27 cellular contexts compared by ENCODE assay signal in genomic region chr18:23501626-23502025, GRCh38. TPM values are rescaled to one million over a fixed set of nuclear protein-coding genes. Genes with fewer than 3 reads are reported as not detected.
DNase-seq lines count a peak whose midpoint lies in the region; ATAC-seq, FAIRE-seq and TF ChIP-seq lines count a peak whose summit lies in the region.
"Had no signal": no experiment of that assay in that cellular context is flagged by ENCODE, and none has a peak within 500 bp of the region (broad histone marks: within the 10 kb centered on the region; RNA-seq: fewer than 3 reads in every experiment).

No MANE protein-coding gene starts in this region.

- TF ChIP-seq POLR2A in K562 (conservative IDR thresholded peaks at IDR 0.05), result no peak

- no peak overlapping the region for H3K14ac ChIP-seq in neuronal stem cell (ENCODE audit: low read length)

- H3K23ac ChIP-seq in neuronal stem cell (ENCODE audit: low read depth, low read length, poor library complexity), result no peak overlapping the region

- FAIRE-seq in K562 (lab: Jason Lieb, UNC), result no peak
- FAIRE-seq: urothelium cell line had no signal

- no peaks in the 10 kb centered on the region for H3K79me1 ChIP-seq in neuronal stem cell (ENCODE audit: low read depth, low read length)

- peaks cover 24% of the 10 kb centered on the region for H3K4me1 Mint-ChIP-seq in activated CD4-positive, alpha-beta memory T cell treated with anti-CD3 and anti-CD28 coated beads for 36 hours (ENCODE audit: low read depth)
- peaks cover 38% of the 10 kb centered on the region for H3K4me1 Mint-ChIP-seq in activated CD4-positive, alpha-beta memory T cell treated with anti-CD3 and anti-CD28 coated beads, Interleukin-2, amount 10 ng/mL, durations not matched to agents 7 days and 5 days
- H3K4me1 Mint-ChIP-seq in IgD-negative memory B cell (peaks cover 39 to 56% (median 55%) of the 10 kb centered on the region in 3 donors), neural crest cell (peaks cover 33% of the 10 kb centered on the region)

- H2AFZ ChIP-seq in K562 (ENCODE audit: low read depth, low read length), result no peak overlapping the region
- no peak overlapping the region for H2AFZ ChIP-seq in neuronal stem cell (ENCODE audit: low read length)

- H3K9me3 Mint-ChIP-seq in activated CD4-positive, alpha-beta memory T cell treated with anti-CD3 and anti-CD28 coated beads for 36 hours, result no peaks in the 10 kb centered on the region
- no peaks in the 10 kb centered on the region for H3K9me3 Mint-ChIP-seq in activated CD4-positive, alpha-beta memory T cell treated with anti-CD3 and anti-CD28 coated beads, Interleukin-2, amount 10 ng/mL, durations not matched to agents 7 days and 5 days
- H3K9me3 Mint-ChIP-seq in IgD-negative memory B cell (no peaks in the 10 kb centered on the region), neural crest cell (no peaks in the 10 kb centered on the region)
- H3K9me3 Mint-ChIP-seq: naive thymus-derived CD8-positive, alpha-beta T cell had no signal

- H4K8ac ChIP-seq in neuronal stem cell (ENCODE audit: low read depth, low read length), result no peak overlapping the region

- H3K4ac ChIP-seq in neuronal stem cell (ENCODE audit: low read length), result no peak overlapping the region

- WGBS in K562 (ENCODE audit: insufficient coverage, low coverage, missing lambda C conversion rate), result 72% methylated on average over 6 of the region's 6 CpGs
- WGBS in neuronal stem cell (ENCODE audit: extremely low coverage in 2 of 2, insufficient read length in 2 of 2, insufficient replicate concordance in 1 of 2), 2 donors, result no CpG with 5 or more reads among the region's 6 CpGs

- ATAC-seq in K562, result no peak
- ATAC-seq: activated CD8-positive, alpha-beta T cell treated with anti-CD3 and anti-CD28 coated beads, Interleukin-2, amount 10 ng/mL, durations not matched to agents 7 days and 5 days; lower lobe of right lung; naive thymus-derived CD8-positive, alpha-beta T cell; stimulated activated naive CD8-positive, alpha-beta T cell treated with anti-CD3 and anti-CD28 coated beads, Interleukin-15, Interleukin-2, amounts not matched to agents 100 U/mL and 50 U/mL, for 24 hours had no signal

- 0 out of 2 replicates have a peak, but pooled peaks cover 3% of the 10 kb centered on the region for H4K20me1 ChIP-seq in K562 (replicated peaks; ENCODE audit: control insufficient read depth, insufficient read depth, low read length)

- peaks cover 18% of the 10 kb centered on the region for H3K79me2 ChIP-seq in K562 (ENCODE audit: control insufficient read depth, insufficient read depth, low read length)

- TF ChIP-seq RAD21 in K562 (CRISPR knock-in tag; conservative IDR thresholded peaks at IDR 0.05 in 1 of 2, IDR thresholded peaks at IDR 0.05 in 1 of 2), result no peak

- H3K4me3 ChIP-seq in K562 (no peak overlapping the region), neuronal stem cell (ENCODE audit: low read length in 2 of 2) (no peak overlapping the region)
- H3K4me3 ChIP-seq: lower lobe of right lung, SJSA1, smooth muscle cell, thoracic aorta had no signal

- CTCF ChIA-PET in activated CD4-positive, alpha-beta memory T cell treated with anti-CD3 and anti-CD28 coated beads for 36 hours (lab: Charles Lee), result interaction anchor here (0.8 to 3.8 kb wide), 3 partner anchors 14 to 311 kb away, joined by 4 to 35 read pairs (median 4); no protein-coding TSS in a partner anchor
- CTCF ChIA-PET in activated CD4-positive, alpha-beta memory T cell treated with anti-CD3 and anti-CD28 coated beads, Interleukin-2, amount 10 ng/mL, durations not matched to agents 7 days and 5 days (lab: Charles Lee), result interaction anchor here (1.1 kb wide), 1 partner anchor 500 kb away, joined by 3 read pairs; no protein-coding TSS in a partner anchor
- CTCF ChIA-PET in K562 (lab: Yijun Ruan, JAX; ENCODE audit: low intra/inter-chr PET ratio), result no interaction called here

- H3K9ac ChIP-seq in K562 (ENCODE audit: insufficient read depth in 1 of 2, low read depth in 2 of 2, low read length in 2 of 2), result no peak overlapping the region
- H3K9ac ChIP-seq in neuronal stem cell (ENCODE audit: low read depth, low read length, poor library complexity), result no peak overlapping the region
- H3K9ac ChIP-seq: GM23248, parathyroid adenoma had no signal

- H3K9me1 ChIP-seq in K562 (ENCODE audit: control insufficient read depth, insufficient read depth, low read length), result peaks cover 3% of the 10 kb centered on the region

- no peak overlapping the region for H4K91ac ChIP-seq in neuronal stem cell (ENCODE audit: low read depth, low read length, poor library complexity)

- no TSS peak for BruUV-seq in K562 (replicated peaks; lab: Mats Ljungman, UMichigan)

- H3K4me2 ChIP-seq in K562 (ENCODE audit: insufficient read depth, low read length) (no peak overlapping the region), neuronal stem cell (ENCODE audit: insufficient read depth, low read length, poor library complexity, severe bottlenecking) (no peak overlapping the region)

- no peak overlapping the region for H2AK5ac ChIP-seq in neuronal stem cell (ENCODE audit: low read depth, low read length)

- H3K27me3 ChIP-seq in K562 (ENCODE audit: control insufficient read depth in 2 of 2, insufficient read depth in 2 of 2, low read length in 2 of 2), result no peaks in the 10 kb centered on the region
- no peaks in the 10 kb centered on the region for H3K27me3 ChIP-seq in neuronal stem cell (ENCODE audit: control insufficient read depth in 3 of 3, insufficient read depth in 3 of 3, low read depth in 1 of 3, low read length in 3 of 3)
- H3K27me3 ChIP-seq: brain microvascular endothelial cell, SJSA1 had no signal

- intact Hi-C loops in activated CD4-positive, alpha-beta memory T cell treated with anti-CD3 and anti-CD28 coated beads for 36 hours (cut with micrococcal nuclease), result loop anchor here (1.0 to 10.0 kb wide), 6 partner anchors 13 to 613 kb away; no protein-coding TSS in a partner anchor
- intact Hi-C loops in K562 (cut with micrococcal nuclease), result loop anchor here (5.0 to 10.0 kb wide), 5 partner anchors 267 to 704 kb away; partner anchors contain the start of gene CABLES1

- peaks cover 16% of the 10 kb centered on the region for H3K36me3 Mint-ChIP-seq in activated CD4-positive, alpha-beta memory T cell treated with anti-CD3 and anti-CD28 coated beads for 36 hours
- H3K36me3 Mint-ChIP-seq in activated CD4-positive, alpha-beta memory T cell treated with anti-CD3 and anti-CD28 coated beads, Interleukin-2, amount 10 ng/mL, durations not matched to agents 7 days and 5 days (ENCODE audit: low read depth), result peaks cover 18% of the 10 kb centered on the region
- H3K36me3 Mint-ChIP-seq in IgD-negative memory B cell, result peaks cover 4% of the 10 kb centered on the region
- peaks cover 3% of the 10 kb centered on the region for H3K36me3 Mint-ChIP-seq in neural crest cell (ENCODE audit: low read depth)

- no peaks in the 10 kb centered on the region for H3K9me3 ChIP-seq in K562 (replicated peaks; ENCODE audit: control insufficient read depth, insufficient read depth, low read depth, low read length)
- no peaks in the 10 kb centered on the region for H3K9me3 ChIP-seq in neuronal stem cell (replicated peaks in 1 of 2; ENCODE audit: control insufficient read depth in 2 of 2, insufficient read depth in 1 of 2, low read depth in 1 of 2, low read length in 2 of 2)
- H3K9me3 ChIP-seq: lower lobe of right lung, SJSA1, thoracic aorta had no signal

- no peak for TF ChIP-seq EP300 in K562 (IDR thresholded peaks at IDR 0.05; ENCODE audit: low read length)

- H3K27me3 Mint-ChIP-seq in activated CD4-positive, alpha-beta memory T cell treated with anti-CD3 and anti-CD28 coated beads for 36 hours, result no peaks in the 10 kb centered on the region
- no peaks in the 10 kb centered on the region for H3K27me3 Mint-ChIP-seq in activated CD4-positive, alpha-beta memory T cell treated with anti-CD3 and anti-CD28 coated beads, Interleukin-2, amount 10 ng/mL, durations not matched to agents 7 days and 5 days
- H3K27me3 Mint-ChIP-seq in IgD-negative memory B cell (no peaks in the 10 kb centered on the region), neural crest cell (ENCODE audit: low read depth) (peaks cover 5% of the 10 kb centered on the region)
- H3K27me3 Mint-ChIP-seq: naive thymus-derived CD8-positive, alpha-beta T cell had no signal

- H3K4me1 ChIP-seq in K562 (replicated peaks in 1 of 2; ENCODE audit: control insufficient read depth in 2 of 2, insufficient read depth in 2 of 2, low read length in 2 of 2) (peaks cover 20 to 21% of the 10 kb centered on the region in 2 experiments; a peak in 4 of 5 replicates), neuronal stem cell (ENCODE audit: control insufficient read depth in 2 of 2, insufficient read depth in 1 of 2, low read depth in 1 of 2, low read length in 2 of 2) (peaks cover 6 to 10% of the 10 kb centered on the region in 2 donors)

- H3K18ac ChIP-seq in neuronal stem cell (ENCODE audit: low read length), result no peak overlapping the region

- in situ Hi-C loops in K562 (cut with MboI), result loop anchor here (10.0 kb wide), 1 partner anchor 213 kb away; no protein-coding TSS in a partner anchor

- no peak overlapping the region for H2BK15ac ChIP-seq in neuronal stem cell (ENCODE audit: low read length)

- peak overlapping the region; percentile 5 for H3K4me3 Mint-ChIP-seq in activated CD4-positive, alpha-beta memory T cell treated with anti-CD3 and anti-CD28 coated beads for 36 hours
- no peak overlapping the region for H3K4me3 Mint-ChIP-seq in activated CD4-positive, alpha-beta memory T cell treated with anti-CD3 and anti-CD28 coated beads, Interleukin-2, amount 10 ng/mL, durations not matched to agents 7 days and 5 days
- H3K4me3 Mint-ChIP-seq in IgD-negative memory B cell (peak overlapping the region in 2 of 4 donors; percentile 44 to 73), neural crest cell (peak overlapping the region; percentile 90)

- H2BK120ac ChIP-seq in neuronal stem cell (ENCODE audit: low read depth, low read length), result no peak overlapping the region

- TF ChIP-seq CTCF in K562 (IDR thresholded peaks at IDR 0.05 in 2 of 3, conservative IDR thresholded peaks at IDR 0.05 in 1 of 3; ENCODE audit: insufficient read depth in 2 of 3, low read depth in 1 of 3, low read length in 3 of 3) (no peak), neural crest cell (conservative IDR thresholded peaks at IDR 0.05) (no peak)

- POLR2A ChIA-PET in activated CD4-positive, alpha-beta memory T cell treated with anti-CD3 and anti-CD28 coated beads for 36 hours (lab: Charles Lee), result no interaction called here
- POLR2A ChIA-PET in activated CD4-positive, alpha-beta memory T cell treated with anti-CD3 and anti-CD28 coated beads, Interleukin-2, amount 10 ng/mL, durations not matched to agents 7 days and 5 days (lab: Charles Lee), result interaction anchor here (1.1 to 4.9 kb wide), 4 partner anchors 13 to 82 kb away, joined by 3 to 24 read pairs (median 8); partner anchors contain the start of gene RIOK3
- POLR2A ChIA-PET in K562 (lab: Yijun Ruan, JAX), result interaction anchor here (1.5 to 2.5 kb wide), 4 partner anchors 13 to 87 kb away, joined by 3 to 9 read pairs (median 3); no protein-coding TSS in a partner anchor

- no peak overlapping the region for H2BK12ac ChIP-seq in neuronal stem cell (ENCODE audit: low read length)

- no peak overlapping the region for H3K27ac Mint-ChIP-seq in activated CD4-positive, alpha-beta memory T cell treated with anti-CD3 and anti-CD28 coated beads for 36 hours
- H3K27ac Mint-ChIP-seq in activated CD4-positive, alpha-beta memory T cell treated with anti-CD3 and anti-CD28 coated beads, Interleukin-2, amount 10 ng/mL, durations not matched to agents 7 days and 5 days, result no peak overlapping the region
- H3K27ac Mint-ChIP-seq in IgD-negative memory B cell (peak overlapping the region in 2 of 3 donors; percentile 75 to 80), neural crest cell (ENCODE audit: unreplicated experiment) (no peak overlapping the region)

- DNase-seq in activated CD4-positive, alpha-beta memory T cell treated with anti-CD3 and anti-CD28 coated beads for 36 hours, result no peak
- DNase-seq in activated CD4-positive, alpha-beta memory T cell treated with anti-CD3 and anti-CD28 coated beads, Interleukin-2, amount 10 ng/mL, durations not matched to agents 7 days and 5 days, result no peak
- DNase-seq in K562 (ENCODE audit: extremely low read depth in 1 of 4, low spot score in 3 of 4), result no peak
- DNase-seq in neural crest cell (ENCODE audit: low read depth, low spot score), result no peak
- no peak for DNase-seq in COR-L47 (lab: John Stamatoyannopoulos, UW)
- DNase-seq in neuronal stem cell (ENCODE audit: low spot score), result no peak
- no peak for DNase-seq in DMS53 treated with DMSO at 0.1 percent for 48 hours (lab: John Stamatoyannopoulos, UW; ENCODE audit: unreplicated experiment)
- DNase-seq: activated CD4-positive, CD25-positive, alpha-beta regulatory T cell treated with anti-CD3 and anti-CD28 coated beads, Interleukin-2, amount 50 U/mL, for 72 hours; activated CD8-positive, alpha-beta T cell treated with anti-CD3 and anti-CD28 coated beads, Interleukin-2, amount 10 ng/mL, durations not matched to agents 7 days and 5 days; activated gamma-delta T cell; brain microvascular endothelial cell; cerebellar nuclear complex; dermis blood vessel endothelial cell; foreskin melanocyte; GM23248; lower lobe of right lung; midbrain; naive thymus-derived CD8-positive, alpha-beta T cell; NCI-H2029; NCI-H510A treated with DMSO at 0.1 percent for 48 hours; stimulated activated naive CD8-positive, alpha-beta T cell treated with anti-CD3 and anti-CD28 coated beads, Interleukin-15, Interleukin-2, amounts not matched to agents 100 U/mL and 50 U/mL, for 24 hours had no signal

- H2BK5ac ChIP-seq in neuronal stem cell (ENCODE audit: low read length), result no peak overlapping the region

- H3K36me3 ChIP-seq in K562 (ENCODE audit: control insufficient read depth, insufficient read depth, low read length) (peaks cover 11% of the 10 kb centered on the region; the same call in 2 of the 3 replicates), neuronal stem cell (replicated peaks in 1 of 2; ENCODE audit: control insufficient read depth in 2 of 2, insufficient read depth in 2 of 2, low read length in 2 of 2) (peaks cover 1 to 6% of the 10 kb centered on the region in 2 donors)
- H3K36me3 ChIP-seq: brain microvascular endothelial cell, thoracic aorta had no signal

- H3K27ac ChIP-seq in K562 (ENCODE audit: extremely low read depth, low read depth, low read length) (no peak overlapping the region), neuronal stem cell (replicated peaks; ENCODE audit: low read length) (no peak overlapping the region)
- H3K27ac ChIP-seq: brain microvascular endothelial cell, GM23248, parathyroid adenoma, SJSA1 had no signal

RNA-seq across cellular contexts. Expression of gene RMC1, which starts 1.7 kb away (rescaled TPM):
- 10 to 100 TPM; 47.6 to 48.6 TPM for total RNA-seq in activated CD4-positive, alpha-beta memory T cell treated with anti-CD3 and anti-CD28 coated beads for 36 hours
- total RNA-seq in activated CD4-positive, alpha-beta memory T cell treated with anti-CD3 and anti-CD28 coated beads, Interleukin-2, amount 10 ng/mL, durations not matched to agents 7 days and 5 days, result 10 to 100 TPM; 54.9 to 55.9 TPM
- polyA plus RNA-seq in IgD-negative memory B cell, result 73.0 TPM
- 65.5 and 73.0 TPM in 2 replicates for total RNA-seq in K562 (2011; cell fraction: chromatin; rRNA removed; ENCODE audit: low replicate concordance)
- 31.1 and 40.4 TPM in 2 replicates for total RNA-seq in K562 (2011; cell fraction: nucleolus; rRNA removed)
- total RNA-seq in K562 (2011; cell fraction: nucleoplasm; rRNA removed), result 34.7 and 39.7 TPM in 2 replicates
- 25.3 and 35.3 TPM in 2 replicates for total RNA-seq in K562 (2014; rRNA removed)
- 38.6 and 41.6 TPM in 2 replicates for total RNA-seq in K562 (2014; rRNA removed; fragmentation: Illumina TruSeq; extraction: Trizol)
- total RNA-seq in K562 (2015; rRNA removed; fragmentation: Illumina TruSeq; extraction: Trizol), result 35.5 and 39.9 TPM in 2 replicates
- total RNA-seq in K562 (2021), result 37.1 and 42.1 TPM in 2 replicates
- polyA plus RNA-seq in K562 (2011; rRNA removed), result 20.3 and 40.1 TPM in 2 replicates
- polyA plus RNA-seq in K562 (2011; cell fraction: cytosol; rRNA removed), result 23.3 and 34.9 TPM in 2 replicates
- 66.0 and 76.2 TPM in 2 replicates for polyA plus RNA-seq in K562 (2011; cell fraction: nucleus; rRNA removed)
- 32.4 and 38.8 TPM in 2 replicates for polyA plus RNA-seq in K562 (2012)
- 39.0 and 42.4 TPM in 2 replicates for polyA plus RNA-seq in K562 (2014; fragmentation: Illumina TruSeq; extraction: Trizol)
- 10 to 100 TPM in 1 of 2 experiments, 1 to 10 TPM in 1; 7.5 to 10.5 TPM for polyA plus RNA-seq in K562 (2014; fragmentation: Nextera tagmentation; extraction: Ambion mirVana)
- 31.9 and 32.0 TPM in 2 replicates for polyA plus RNA-seq in K562 (2014; rRNA removed)
- polyA minus RNA-seq in K562 (2011; rRNA and poly(A)+ RNA removed), result 16.4 and 22.5 TPM in 2 replicates
- 16.3 and 19.6 TPM in 2 replicates for polyA minus RNA-seq in K562 (2011; cell fraction: cytosol; rRNA and poly(A)+ RNA removed)
- polyA minus RNA-seq in K562 (2011; cell fraction: nucleus; rRNA and poly(A)+ RNA removed), result 17.0 and 21.2 TPM in 2 replicates
- total RNA-seq in neural crest cell, result 25.1 and 28.9 TPM in 2 replicates
- 22.7 TPM for polyA plus RNA-seq in neuronal stem cell (2013, experiment 1 of 2)
- polyA plus RNA-seq in neuronal stem cell (2013, experiment 2 of 2), result 20.9 TPM

RNA-seq across cellular contexts. Expression of gene RIOK3, which starts 48.5 kb away (rescaled TPM):
- 10 to 100 TPM; 51.0 to 55.8 TPM for total RNA-seq in activated CD4-positive, alpha-beta memory T cell treated with anti-CD3 and anti-CD28 coated beads for 36 hours
- 10 to 100 TPM; 68.3 to 74.8 TPM for total RNA-seq in activated CD4-positive, alpha-beta memory T cell treated with anti-CD3 and anti-CD28 coated beads, Interleukin-2, amount 10 ng/mL, durations not matched to agents 7 days and 5 days
- 42.0 TPM for polyA plus RNA-seq in IgD-negative memory B cell
- total RNA-seq in K562 (2011; cell fraction: chromatin; rRNA removed; ENCODE audit: low replicate concordance), result 90.6 and 225 TPM in 2 replicates
- total RNA-seq in K562 (2011; cell fraction: nucleolus; rRNA removed), result 55.7 and 61.2 TPM in 2 replicates
- 83.1 and 87.0 TPM in 2 replicates for total RNA-seq in K562 (2011; cell fraction: nucleoplasm; rRNA removed)
- 52.1 and 63.1 TPM in 2 replicates for total RNA-seq in K562 (2014; rRNA removed)
- total RNA-seq in K562 (2014; rRNA removed; fragmentation: Illumina TruSeq; extraction: Trizol), result 85.2 and 99.9 TPM in 2 replicates
- 72.2 and 73.3 TPM in 2 replicates for total RNA-seq in K562 (2015; rRNA removed; fragmentation: Illumina TruSeq; extraction: Trizol)
- 61.2 and 62.9 TPM in 2 replicates for total RNA-seq in K562 (2021)
- 85.1 and 89.5 TPM in 2 replicates for polyA plus RNA-seq in K562 (2011; rRNA removed)
- polyA plus RNA-seq in K562 (2011; cell fraction: cytosol; rRNA removed), result 26.9 and 30.9 TPM in 2 replicates
- polyA plus RNA-seq in K562 (2011; cell fraction: nucleus; rRNA removed), result 50.2 and 79.8 TPM in 2 replicates
- 67.3 and 78.4 TPM in 2 replicates for polyA plus RNA-seq in K562 (2012)
- polyA plus RNA-seq in K562 (2014; fragmentation: Illumina TruSeq; extraction: Trizol), result 71.4 and 80.5 TPM in 2 replicates
- polyA plus RNA-seq in K562 (2014; fragmentation: Nextera tagmentation; extraction: Ambion mirVana), result 10 to 100 TPM; 21.4 to 39.4 TPM
- polyA plus RNA-seq in K562 (2014; rRNA removed), result 53.9 and 57.4 TPM in 2 replicates
- 109 and 130 TPM in 2 replicates for polyA minus RNA-seq in K562 (2011; rRNA and poly(A)+ RNA removed)
- polyA minus RNA-seq in K562 (2011; cell fraction: cytosol; rRNA and poly(A)+ RNA removed), result 68.5 and 72.1 TPM in 2 replicates
- polyA minus RNA-seq in K562 (2011; cell fraction: nucleus; rRNA and poly(A)+ RNA removed), result 33.3 and 66.6 TPM in 2 replicates
- 35.3 and 39.4 TPM in 2 replicates for total RNA-seq in neural crest cell
- polyA plus RNA-seq in neuronal stem cell (2013, experiment 1 of 2), result 18.9 TPM
- polyA plus RNA-seq in neuronal stem cell (2013, experiment 2 of 2), result 20.2 TPM

Comparison
In these comparisons a context has a peak if more than half of its experiments do, and no peak if none do; other contexts are left out.
1. H3K27ac Mint-ChIP-seq: peak in IgD-negative memory B cell (2 of 3); none in activated CD4-positive, alpha-beta memory T cell treated with anti-CD3 and anti-CD28 coated beads for 36 hours (single experiment), activated CD4-positive, alpha-beta memory T cell treated with anti-CD3 and anti-CD28 coated beads, Interleukin-2, amount 10 ng/mL, durations not matched to agents 7 days and 5 days (single experiment) and neural crest cell (single experiment).